In genomic region chr11:62671272-62671603, GRCh38 we compare ENCODE assay signal across 6 cellular contexts. TPM values are rescaled to one million over a fixed set of nuclear protein-coding genes. Genes with fewer than 3 reads are reported as not detected.
A peak's percentile ranks its signal among the peaks of the same experiment; 100 is the strongest.
DNase-seq lines count a peak whose midpoint lies in the region; ATAC-seq and TF ChIP-seq lines count a peak whose summit lies in the region.

No MANE protein-coding gene starts in this region.

- peaks cover 3% of the 10 kb centered on the region for H3K36me3 ChIP-seq in CD4-positive, alpha-beta memory T cell (ENCODE audit: insufficient read depth, low read length)
- H3K36me3 ChIP-seq in HUES64 (ENCODE audit: insufficient read depth, low read length) = peaks cover 43% of the 10 kb centered on the region
- H3K36me3 ChIP-seq in colonic mucosa = no peaks in the 10 kb centered on the region

- H3K4me1 ChIP-seq in CD4-positive, alpha-beta memory T cell (ENCODE audit: insufficient read depth, low read length) = peaks cover 55% of the 10 kb centered on the region
- peaks cover 6% of the 10 kb centered on the region; the same call in 1 of the 2 replicates for H3K4me1 ChIP-seq in HUES64 (ENCODE audit: insufficient read depth, low read length)
- peaks cover 26% of the 10 kb centered on the region for H3K4me1 ChIP-seq in colonic mucosa

- H3K9me3 Mint-ChIP-seq in CD4-positive, alpha-beta memory T cell = no peaks in the 10 kb centered on the region
- no peaks in the 10 kb centered on the region for H3K9me3 Mint-ChIP-seq in progenitor cell of endocrine pancreas (ENCODE audit: low read depth)

- H3K4me3 ChIP-seq in CD4-positive, alpha-beta memory T cell (ENCODE audit: low read length in 2 of 2) = peak overlapping the region; percentile 91 to 97
- H3K4me3 ChIP-seq in HUES64 (ENCODE audit: low read length) (peak overlapping the region; percentile 77), colonic mucosa (peak overlapping the region; percentile 57)

- POLR2A ChIA-PET in CD4-positive, alpha-beta memory T cell (lab: Charles Lee; ENCODE audit: partially characterized antibody) = interaction anchor here (0.6 to 19.7 kb wide), 38 partner anchors 8 to 278 kb away, joined by 3 to 494 read pairs (median 6); partner anchors contain the start of genes AHNAK, B3GAT3, BSCL2 and EEF1G

- intact Hi-C loops in CD4-positive, alpha-beta memory T cell (cut with micrococcal nuclease) = loop anchor here (1.0 to 2.0 kb wide), 2 partner anchors 8 to 18 kb away; partner anchors contain the start of genes INTS5 and UBXN1
- intact Hi-C loops in colonic mucosa (cut with DNase I) = no loop called here

- H3K9me3 ChIP-seq in CD4-positive, alpha-beta memory T cell (ENCODE audit: control insufficient read depth in 1 of 2, low read length in 2 of 2) = no peaks in the 10 kb centered on the region
- H3K9me3 ChIP-seq in HUES64 (ENCODE audit: insufficient read depth, low read depth, low read length) (no peaks in the 10 kb centered on the region), colonic mucosa (no peaks in the 10 kb centered on the region)

- H3K4me3 Mint-ChIP-seq in CD4-positive, alpha-beta memory T cell = peak overlapping the region; percentile 93 to 99 (median 99)
- peak overlapping the region; percentile 99 for H3K4me3 Mint-ChIP-seq in progenitor cell of endocrine pancreas (ENCODE audit: low read depth)

- DNase-seq in CD4-positive, alpha-beta memory T cell = peak in 2 of 5 donors; percentile 62 to 69
- DNase-seq in colonic mucosa = no peak
- DNase-seq in progenitor cell of endocrine pancreas (ENCODE audit: low spot score, unreplicated experiment) = no peak
- DNase-seq in stimulated activated CD4-positive, alpha-beta T cell treated with anti-CD3 and anti-CD28 coated beads, Interleukin-2, amount 100 ng/mL, for 48 hours = no peak

- 3% methylated on average over 17 of the region's 17 CpGs for WGBS in HUES64

- TF ChIP-seq CTCF in colonic mucosa (IDR thresholded peaks at IDR 0.05) (no peak), progenitor cell of endocrine pancreas (IDR thresholded peaks at IDR 0.05; ENCODE audit: unreplicated experiment) (no peak)

- peak overlapping the region; percentile 74 for H3K27ac ChIP-seq in CD4-positive, alpha-beta memory T cell (ENCODE audit: low read depth, low read length)
- H3K27ac ChIP-seq in HUES64 (ENCODE audit: low read depth, low read length) (peak overlapping the region; percentile 72), colonic mucosa (peak overlapping the region; percentile 81)

- ATAC-seq in HG03196 (IDR thresholded peaks at IDR 0.05; ENCODE audit: unreplicated experiment) = no peak

- CTCF ChIA-PET in CD4-positive, alpha-beta memory T cell (lab: Charles Lee; ENCODE audit: partially characterized antibody) = interaction anchor here (0.7 to 10.4 kb wide), 6 partner anchors 11 to 116 kb away, joined by 3 to 86 read pairs (median 5); partner anchors contain the start of genes INTS5, TMEM179B and TUT1

- H3K9ac ChIP-seq in HUES64 (ENCODE audit: low read depth, low read length) = peak overlapping the region; percentile 88
- H3K9ac ChIP-seq in colonic mucosa (ENCODE audit: low read depth in 2 of 2, low read length in 2 of 2) = peak overlapping the region; percentile 96 to 99

- H3K27me3 ChIP-seq in CD4-positive, alpha-beta memory T cell (ENCODE audit: insufficient read depth, low read length) = no peaks in the 10 kb centered on the region
- H3K27me3 ChIP-seq in HUES64 (ENCODE audit: insufficient read depth, low read length) = no peaks in the 10 kb centered on the region
- no peaks in the 10 kb centered on the region for H3K27me3 ChIP-seq in colonic mucosa

- H3K27ac Mint-ChIP-seq in CD4-positive, alpha-beta memory T cell = peak overlapping the region; percentile 89 to 98 (median 97)
- peak overlapping the region; percentile 97 for H3K27ac Mint-ChIP-seq in progenitor cell of endocrine pancreas

- H3K36me3 Mint-ChIP-seq in CD4-positive, alpha-beta memory T cell = peaks cover 10 to 40% of the 10 kb centered on the region in 2 donors
- H3K36me3 Mint-ChIP-seq in progenitor cell of endocrine pancreas (ENCODE audit: insufficient read depth) = peaks cover 6% of the 10 kb centered on the region

- H3K4me1 Mint-ChIP-seq in CD4-positive, alpha-beta memory T cell = peaks cover 15 to 75% (median 47%) of the 10 kb centered on the region in 4 donors
- H3K4me1 Mint-ChIP-seq in progenitor cell of endocrine pancreas (ENCODE audit: low read depth) = peaks cover 21% of the 10 kb centered on the region

- H3K27me3 Mint-ChIP-seq in CD4-positive, alpha-beta memory T cell = no peaks in the 10 kb centered on the region
- no peaks in the 10 kb centered on the region for H3K27me3 Mint-ChIP-seq in progenitor cell of endocrine pancreas

RNA-seq across cellular contexts. Expression of gene UQCC3, which starts 0.2 kb away (rescaled TPM):
- total RNA-seq in CD4-positive, alpha-beta memory T cell = 1 to 10 TPM; 7.2 to 8.5 TPM
- polyA plus RNA-seq in CD4-positive, alpha-beta memory T cell = 10 to 100 TPM; 10.7 to 12.1 TPM
- polyA plus RNA-seq in HUES64 (2013, experiment 1 of 2) = 12.8 TPM
- 14.5 TPM for polyA plus RNA-seq in HUES64 (2013, experiment 2 of 2)
- total RNA-seq in colonic mucosa (10 to 100 TPM; 13.9 to 23.2 TPM), progenitor cell of endocrine pancreas (7.0 and 7.6 TPM in 2 replicates)

RNA-seq across cellular contexts. Expression of gene LBHD1, which starts 0.8 kb away (rescaled TPM):
- total RNA-seq in CD4-positive, alpha-beta memory T cell = 10 to 100 TPM; 26.7 to 28.6 TPM
- 1 to 10 TPM; 2.4 to 2.7 TPM for polyA plus RNA-seq in CD4-positive, alpha-beta memory T cell
- polyA plus RNA-seq in HUES64 (2013, experiment 1 of 2) = 1.8 TPM
- polyA plus RNA-seq in HUES64 (2013, experiment 2 of 2) = 1.3 TPM
- total RNA-seq in colonic mucosa (10 to 100 TPM in 1 of 2 donors, 1 to 10 TPM in 1; 7.1 to 12.3 TPM), progenitor cell of endocrine pancreas (9.3 and 9.4 TPM in 2 replicates)

RNA-seq across cellular contexts. Expression of gene CSKMT, which starts 6.1 kb away (rescaled TPM):
- 10 to 100 TPM; 31.4 to 32.3 TPM for total RNA-seq in CD4-positive, alpha-beta memory T cell
- 1 to 10 TPM; 3.0 to 3.8 TPM for polyA plus RNA-seq in CD4-positive, alpha-beta memory T cell
- 248 TPM for polyA plus RNA-seq in HUES64 (2013, experiment 1 of 2)
- 241 TPM for polyA plus RNA-seq in HUES64 (2013, experiment 2 of 2)
- total RNA-seq in colonic mucosa = 10 to 100 TPM in 1 of 2 donors, 1 to 10 TPM in 1; 9.4 to 27.0 TPM
- total RNA-seq in progenitor cell of endocrine pancreas = 12.2 and 18.0 TPM in 2 replicates

RNA-seq across cellular contexts. Expression of gene C11orf98, which starts 6.2 kb away (rescaled TPM):
- 10 to 100 TPM; 48.9 to 53.1 TPM for total RNA-seq in CD4-positive, alpha-beta memory T cell
- 10 to 100 TPM; 77.8 to 94.9 TPM for polyA plus RNA-seq in CD4-positive, alpha-beta memory T cell
- 177 TPM for polyA plus RNA-seq in HUES64 (2013, experiment 1 of 2)
- 175 TPM for polyA plus RNA-seq in HUES64 (2013, experiment 2 of 2)
- total RNA-seq in colonic mucosa (100 to 1,000 TPM in 1 of 2 donors, 10 to 100 TPM in 1; 57.9 to 105 TPM), progenitor cell of endocrine pancreas (71.7 and 73.5 TPM in 2 replicates)

RNA-seq across cellular contexts. Expression of gene UBXN1, which starts 7.6 kb away (rescaled TPM):
- total RNA-seq in CD4-positive, alpha-beta memory T cell = 100 to 1,000 TPM; 178 to 185 TPM
- polyA plus RNA-seq in CD4-positive, alpha-beta memory T cell = 100 to 1,000 TPM; 150 to 181 TPM
- 73.0 TPM for polyA plus RNA-seq in HUES64 (2013, experiment 1 of 2)
- 79.9 TPM for polyA plus RNA-seq in HUES64 (2013, experiment 2 of 2)
- total RNA-seq in colonic mucosa = 10 to 100 TPM; 74.8 to 87.8 TPM
- total RNA-seq in progenitor cell of endocrine pancreas = 99.8 and 102 TPM in 2 replicates
